Comparison of ENCODE assay signal across 20 cellular contexts in genomic region chr4:131470360-131470759, GRCh38.
DNase-seq lines count a peak whose midpoint lies in the region; ATAC-seq, FAIRE-seq and TF ChIP-seq lines count a peak whose summit lies in the region.
"Had no signal": no experiment of that assay in that cellular context is flagged by ENCODE, and none has a peak within 500 bp of the region (broad histone marks: within the 10 kb centered on the region; RNA-seq: fewer than 3 reads in every experiment).

No MANE protein-coding gene starts in this region.

- intact Hi-C loops in HepG2 (cut with micrococcal nuclease; ENCODE audit: unreplicated experiment), result no loop called here
- intact Hi-C loops in right lobe of liver (cut with DNase I), result no loop called here

- no peak overlapping the region for H2BK15ac ChIP-seq in H1 (ENCODE audit: low read length)

- H4K91ac ChIP-seq in H1 (replicated peaks; ENCODE audit: insufficient read length, low read length), result no peak overlapping the region

- H3K23me2 ChIP-seq in H1 (ENCODE audit: low read depth, low read length), result no peaks in the 10 kb centered on the region

- FAIRE-seq in HepG2 (lab: Jason Lieb, UNC) (no peak), H1 (lab: Jason Lieb, UNC) (no peak)
- FAIRE-seq: GM12892, H54 had no signal

- no TSS peak for BruUV-seq in HepG2 (replicated peaks; lab: Mats Ljungman, UMichigan)

- H3K9me2 ChIP-seq in Karpas-422 (replicated peaks; ENCODE audit: insufficient read depth, low read length), result no peaks in the 10 kb centered on the region
- H3K9me2 ChIP-seq in SU-DHL-6 (replicated peaks; ENCODE audit: insufficient read depth, low read length), result no peaks in the 10 kb centered on the region

- no peak overlapping the region for H2AFZ ChIP-seq in HepG2 (ENCODE audit: low read length)
- peak overlapping the region; percentile 40; the same call in 1 of the 2 replicates for H2AFZ ChIP-seq in Karpas-422 (ENCODE audit: low read length)
- H2AFZ ChIP-seq in SU-DHL-6 (ENCODE audit: low read depth, low read length, severe bottlenecking), result peak overlapping the region; percentile 74
- no peak overlapping the region for H2AFZ ChIP-seq in H1 (ENCODE audit: low read length)
- H2AFZ ChIP-seq: GM23338 had no signal

- no peak overlapping the region for H3K18ac ChIP-seq in H1 (ENCODE audit: extremely low read depth, low read length)

- H4K20me1 ChIP-seq in HepG2 (ENCODE audit: insufficient read depth, low read length) (no peaks in the 10 kb centered on the region), Karpas-422 (ENCODE audit: insufficient read depth, low read depth, low read length) (no peaks in the 10 kb centered on the region), SU-DHL-6 (ENCODE audit: low read depth, low read length) (no peaks in the 10 kb centered on the region), H1 (replicated peaks in 1 of 2; ENCODE audit: control insufficient read depth in 1 of 2, insufficient read depth in 2 of 2, low read length in 2 of 2) (no peaks in the 10 kb centered on the region)

- no peaks in the 10 kb centered on the region for H3K79me1 ChIP-seq in H1 (ENCODE audit: low read depth, low read length)

- no peak for DNase-seq in HepG2 (ENCODE audit: low spot score)
- no peak for DNase-seq in right lobe of liver
- no peak for DNase-seq in Karpas-422
- no peak for DNase-seq in H1 (ENCODE audit: low read depth in 1 of 2, low spot score in 2 of 2)
- DNase-seq in NCI-H2171 (lab: John Stamatoyannopoulos, UW), result no peak
- DNase-seq: Caco-2; CD4-positive, CD25-positive, alpha-beta regulatory T cell; CD8-positive, alpha-beta T cell; DMS153; EL; GF-D8 had no signal

- no peak overlapping the region for H3K4ac ChIP-seq in H1 (replicated peaks; ENCODE audit: insufficient read length, low read depth, low read length)

- no peak overlapping the region for H2AK5ac ChIP-seq in H1 (ENCODE audit: low read depth, low read length)

- in situ Hi-C loops in HepG2 (cut with HindIII; ENCODE audit: extremely low pct_ligation_motif_present, low pct_unique_long_range_greater_than_20kb), result no loop called here

- H3K56ac ChIP-seq in H1 (replicated peaks; ENCODE audit: insufficient read length, low read depth, low read length), result no peak overlapping the region

- H3K79me2 ChIP-seq in HepG2 (ENCODE audit: insufficient read depth, low read length) (no peaks in the 10 kb centered on the region), Karpas-422 (ENCODE audit: low read length) (no peaks in the 10 kb centered on the region), SU-DHL-6 (ENCODE audit: insufficient read depth, low read length) (no peaks in the 10 kb centered on the region), H1 (ENCODE audit: control insufficient read depth in 1 of 2, insufficient read depth in 2 of 2, low read length in 2 of 2) (no peaks in the 10 kb centered on the region)

- no peak for TF ChIP-seq EP300 in HepG2 (IDR thresholded peaks at IDR 0.05; ENCODE audit: low read depth in 2 of 2, low read length in 2 of 2)
- no peak for TF ChIP-seq EP300 in HepG2 (CRISPR knock-in tag; IDR thresholded peaks at IDR 0.05; ENCODE audit: borderline replicate concordance)
- no peak for TF ChIP-seq EP300 in H1 (IDR thresholded peaks at IDR 0.05; ENCODE audit: borderline replicate concordance in 1 of 2, low read depth in 2 of 2, low read length in 2 of 2)

- 0 out of 2 replicates have a peak, but pooled peaks cover 4% of the 10 kb centered on the region for H3K9me3 ChIP-seq in HepG2 (ENCODE audit: low read length)
- no peaks in the 10 kb centered on the region for H3K9me3 ChIP-seq in right lobe of liver
- peaks cover 17% of the 10 kb centered on the region for H3K9me3 ChIP-seq in Karpas-422 (ENCODE audit: low read length)
- H3K9me3 ChIP-seq in SU-DHL-6 (ENCODE audit: insufficient read depth, low read length), result no peaks in the 10 kb centered on the region
- H3K9me3 ChIP-seq in H1 (ENCODE audit: insufficient read depth in 2 of 2, low read depth in 1 of 2, low read length in 1 of 2), result no peaks in the 10 kb centered on the region
- H3K9me3 ChIP-seq: Caco-2, HAP-1 had no signal

- no peak overlapping the region for H4K8ac ChIP-seq in H1 (ENCODE audit: extremely low read depth, insufficient read depth, low read length)

- H3K4me1 ChIP-seq in HepG2 (ENCODE audit: insufficient read depth, low read length) (no peaks in the 10 kb centered on the region), right lobe of liver (no peaks in the 10 kb centered on the region), Karpas-422 (ENCODE audit: low read length) (no peaks in the 10 kb centered on the region), H1 (replicated peaks in 1 of 4; ENCODE audit: control insufficient read depth in 3 of 4, insufficient read depth in 4 of 4, low read length in 3 of 4) (no peaks in the 10 kb centered on the region)
- H3K4me1 ChIP-seq: Caco-2, HAP-1 had no signal

- H2BK20ac ChIP-seq in H1 (ENCODE audit: low read length), result no peak overlapping the region

- no peak overlapping the region for H2BK12ac ChIP-seq in H1 (ENCODE audit: low read depth, low read length)

- H3K4me2 ChIP-seq in HepG2 (ENCODE audit: low read depth, low read length) (no peak overlapping the region), Karpas-422 (ENCODE audit: low read depth, low read length, poor library complexity, severe bottlenecking) (no peak overlapping the region), SU-DHL-6 (ENCODE audit: low read depth, low read length, poor library complexity, severe bottlenecking) (no peak overlapping the region), H1 (ENCODE audit: insufficient read depth in 1 of 2, low read depth in 2 of 2, low read length in 2 of 2) (no peak overlapping the region)
- H3K4me2 ChIP-seq: GM23338 had no signal

- ATAC-seq in HepG2 (no peak), right lobe of liver (no peak), GM21381 (IDR thresholded peaks at IDR 0.05; ENCODE audit: unreplicated experiment) (no peak), GM18498 (IDR thresholded peaks at IDR 0.05; ENCODE audit: unreplicated experiment) (no peak)
- ATAC-seq: CD8-positive, alpha-beta T cell; GM23338 had no signal

- no peak overlapping the region for H4K5ac ChIP-seq in H1 (ENCODE audit: insufficient read length, low read depth, low read length)

- H2BK5ac ChIP-seq in H1 (ENCODE audit: low read depth, low read length), result no peak overlapping the region

- TF ChIP-seq POLR2A in HepG2 (IDR thresholded peaks at IDR 0.05; ENCODE audit: insufficient read depth in 1 of 2, low read depth in 2 of 2, low read length in 2 of 2), result no peak
- TF ChIP-seq POLR2A in right lobe of liver (IDR thresholded peaks at IDR 0.05), result no peak
- TF ChIP-seq POLR2A in H1 (IDR thresholded peaks at IDR 0.05; ENCODE audit: control extremely low read depth in 1 of 2, low read depth in 2 of 2, low read length in 2 of 2), result no peak

- no peak overlapping the region for H3K14ac ChIP-seq in H1 (ENCODE audit: insufficient read length)

- CTCF ChIA-PET in HepG2 (lab: Yijun Ruan, JAX; ENCODE audit: low intra/inter-chr PET ratio, low total read pairs), result no interaction called here
- CTCF ChIA-PET in H1 (lab: Charles Lee; ENCODE audit: partially characterized antibody), result no interaction called here

- H3K36me3 ChIP-seq in HepG2 (replicated peaks in 1 of 2; ENCODE audit: control insufficient read depth in 1 of 2, insufficient read depth in 2 of 2, low read length in 2 of 2) (no peaks in the 10 kb centered on the region), right lobe of liver (no peaks in the 10 kb centered on the region), Karpas-422 (ENCODE audit: insufficient read depth, low read length) (no peaks in the 10 kb centered on the region), SU-DHL-6 (ENCODE audit: low read length) (no peaks in the 10 kb centered on the region), H1 (ENCODE audit: control insufficient read depth in 2 of 4, insufficient read depth in 4 of 4, low read length in 3 of 4) (no peaks in the 10 kb centered on the region; a peak in 1 of 8 replicates)
- H3K36me3 ChIP-seq: HAP-1 had no signal

- H3K9ac ChIP-seq in HepG2 (ENCODE audit: insufficient read depth, low read depth, low read length), result no peak overlapping the region
- no peak overlapping the region for H3K9ac ChIP-seq in Karpas-422 (ENCODE audit: low read length)
- no peak overlapping the region for H3K9ac ChIP-seq in SU-DHL-6 (ENCODE audit: low read length)
- H3K9ac ChIP-seq in H1 (replicated peaks in 1 of 4; ENCODE audit: extremely low read depth in 1 of 4, low read depth in 3 of 4, low read length in 3 of 4), result no peak overlapping the region

- POLR2A ChIA-PET in HepG2 (lab: Yijun Ruan, JAX) (no interaction called here), H1 (lab: Charles Lee; ENCODE audit: partially characterized antibody) (no interaction called here)

- no peak for TF ChIP-seq RAD21 in HepG2 (CRISPR knock-in tag; IDR thresholded peaks at IDR 0.05)
- no peak for TF ChIP-seq RAD21 in H1 (IDR thresholded peaks at IDR 0.05 in 1 of 2, conservative IDR thresholded peaks at IDR 0.05 in 1 of 2; ENCODE audit: low read depth in 2 of 2, low read length in 2 of 2)

- TF ChIP-seq CTCF in HepG2 (CRISPR knock-in tag; IDR thresholded peaks at IDR 0.05) (no peak), right lobe of liver (IDR thresholded peaks at IDR 0.05) (no peak), SU-DHL-6 (IDR thresholded peaks at IDR 0.05; ENCODE audit: insufficient read depth, low read length, poor library complexity, severe bottlenecking) (no peak), H1 (IDR thresholded peaks at IDR 0.05; ENCODE audit: control extremely low read depth in 1 of 3, insufficient read depth in 1 of 3, low read depth in 1 of 3, low read length in 3 of 3) (no peak)

- H3K27ac ChIP-seq in HepG2 (ENCODE audit: extremely low read length, insufficient read depth, low read length), result no peak overlapping the region
- no peak overlapping the region for H3K27ac ChIP-seq in right lobe of liver
- no peak overlapping the region for H3K27ac ChIP-seq in Karpas-422 (ENCODE audit: low read length)
- no peak overlapping the region for H3K27ac ChIP-seq in SU-DHL-6 (ENCODE audit: low read depth, low read length)
- no peak overlapping the region for H3K27ac ChIP-seq in H1 (ENCODE audit: low read depth, low read length)
- H3K27ac ChIP-seq: 22Rv1, C4-2B had no signal

- H3K4me3 ChIP-seq in HepG2 (replicated peaks in 1 of 3; ENCODE audit: insufficient read depth in 1 of 3, low read depth in 2 of 3, low read length in 3 of 3), result no peak overlapping the region
- H3K4me3 ChIP-seq in right lobe of liver, result no peak overlapping the region
- no peak overlapping the region for H3K4me3 ChIP-seq in Karpas-422 (ENCODE audit: low read length)
- no peak overlapping the region for H3K4me3 ChIP-seq in SU-DHL-6 (ENCODE audit: insufficient read depth, low read length, poor library complexity, severe bottlenecking)
- H3K4me3 ChIP-seq in H1 (ENCODE audit: extremely low read depth in 1 of 4, insufficient read depth in 2 of 4, low read depth in 3 of 4, low read length in 4 of 4), result no peak overlapping the region
- H3K4me3 ChIP-seq: GM23338, HAP-1 had no signal

- no peak overlapping the region for H3K23ac ChIP-seq in H1 (ENCODE audit: insufficient read length)

- no peak overlapping the region for H2BK120ac ChIP-seq in H1 (replicated peaks; ENCODE audit: low read depth, low read length)

- no peaks in the 10 kb centered on the region; a peak in 1 of 5 replicates for H3K27me3 ChIP-seq in HepG2 (ENCODE audit: control insufficient read depth in 1 of 2, insufficient read depth in 2 of 2, low read length in 2 of 2)
- no peaks in the 10 kb centered on the region for H3K27me3 ChIP-seq in right lobe of liver
- H3K27me3 ChIP-seq in Karpas-422 (ENCODE audit: low read length), result no peaks in the 10 kb centered on the region
- no peaks in the 10 kb centered on the region for H3K27me3 ChIP-seq in SU-DHL-6 (ENCODE audit: low read length)
- no peaks in the 10 kb centered on the region for H3K27me3 ChIP-seq in H1 (replicated peaks in 1 of 4; ENCODE audit: control insufficient read depth in 3 of 4, extremely low read depth in 1 of 4, insufficient read depth in 3 of 4, low read length in 3 of 4)

- H3F3A ChIP-seq in SU-DHL-6 (ENCODE audit: insufficient read depth), result no peaks in the 10 kb centered on the region

Comparison
In these comparisons a context has a peak if more than half of its experiments do, and no peak if none do; other contexts are left out.
1. H2AFZ ChIP-seq: peak in Karpas-422 (single experiment) and SU-DHL-6 (single experiment); none in HepG2 (single experiment) and H1 (single experiment).
2. Of the 41 proteins assayed by ChIP-seq in both HepG2 and H1: peak only in HepG2: none; only in H1: none; in both: MAFK; in neither: 40.